13 cellular contexts compared by ENCODE assay signal in genomic region chr4:77078401-77078800, GRCh38. TPM values are rescaled to one million over a fixed set of nuclear protein-coding genes. Genes with fewer than 3 reads are reported as not detected.
A peak's percentile ranks its signal among the peaks of the same experiment; 100 is the strongest.
DNase-seq lines count a peak whose midpoint lies in the region; ATAC-seq, FAIRE-seq and TF ChIP-seq lines count a peak whose summit lies in the region.
"Had no signal": no experiment of that assay in that cellular context is flagged by ENCODE, and none has a peak within 500 bp of the region (broad histone marks: within the 10 kb centered on the region; RNA-seq: fewer than 3 reads in every experiment).

No MANE protein-coding gene starts in this region.

- H3K79me2 ChIP-seq in K562 (ENCODE audit: control insufficient read depth, insufficient read depth, low read length): peaks cover 30% of the 10 kb centered on the region

- TF ChIP-seq EP300 in A549 (IDR thresholded peaks at IDR 0.05): no peak
- TF ChIP-seq EP300 in Ishikawa (IDR thresholded peaks at IDR 0.05; ENCODE audit: borderline replicate concordance): no peak
- TF ChIP-seq EP300 in K562 (IDR thresholded peaks at IDR 0.05; ENCODE audit: low read length): no peak

- H3K9ac ChIP-seq in BLaER1 treated with 17β-estradiol and CSF1 and Interleukin-3, amounts not matched to agents 10 nM and 100 nM: no peak overlapping the region
- H3K9ac ChIP-seq in K562 (ENCODE audit: insufficient read depth in 1 of 2, low read depth in 2 of 2, low read length in 2 of 2): no peak overlapping the region
- H3K9ac ChIP-seq: GM23248 had no signal

- no TSS peak for BruUV-seq in K562 (replicated peaks; lab: Mats Ljungman, UMichigan)

- CTCF ChIA-PET in A549 (lab: Yijun Ruan, JAX) (interaction anchor here (0.6 to 0.7 kb wide), 3 partner anchors 17 to 275 kb away, joined by 3 read pairs; no protein-coding TSS in a partner anchor), K562 (lab: Yijun Ruan, JAX; ENCODE audit: low intra/inter-chr PET ratio) (no interaction called here)

- WGBS in A549 (ENCODE audit: missing lambda C conversion rate): 96% methylated on average over 2 of the region's 2 CpGs
- WGBS in K562 (ENCODE audit: insufficient coverage, low coverage, missing lambda C conversion rate): 100% methylated on average over 2 of the region's 2 CpGs

- TF ChIP-seq RAD21 in A549 (conservative IDR thresholded peaks at IDR 0.05 in 1 of 2, IDR thresholded peaks at IDR 0.05 in 1 of 2) (no peak), Ishikawa (IDR thresholded peaks at IDR 0.05; ENCODE audit: low read depth) (no peak), K562 (CRISPR knock-in tag; conservative IDR thresholded peaks at IDR 0.05 in 1 of 2, IDR thresholded peaks at IDR 0.05 in 1 of 2) (no peak)

- H3K36me3 ChIP-seq in BLaER1 treated with 17β-estradiol and CSF1 and Interleukin-3, amounts not matched to agents 10 nM and 100 nM: 0 out of 22 replicates have a peak, but pooled peaks cover 0 to 6% (median 0%) of the 10 kb centered on the region in 11 experiments
- H3K36me3 ChIP-seq in K562 (ENCODE audit: control insufficient read depth, insufficient read depth, low read length): no peaks in the 10 kb centered on the region
- no peaks in the 10 kb centered on the region for H3K36me3 ChIP-seq in uterus
- no peaks in the 10 kb centered on the region for H3K36me3 ChIP-seq in brain microvascular endothelial cell (replicated peaks)

- H3K9me3 ChIP-seq in A549: no peaks in the 10 kb centered on the region
- H3K9me3 ChIP-seq in BLaER1 treated with 17β-estradiol and CSF1 and Interleukin-3, amounts not matched to agents 10 nM and 100 nM (replicated peaks in 1 of 11): no peaks in the 10 kb centered on the region
- peaks cover 4% of the 10 kb centered on the region for H3K9me3 ChIP-seq in K562 (replicated peaks; ENCODE audit: control insufficient read depth, insufficient read depth, low read depth, low read length)
- H3K9me3 ChIP-seq in uterus: no peaks in the 10 kb centered on the region

- H3K27ac ChIP-seq in A549 (no peak overlapping the region), K562 (ENCODE audit: extremely low read depth, low read depth, low read length) (no peak overlapping the region), uterus (no peak overlapping the region), brain microvascular endothelial cell (no peak overlapping the region)
- H3K27ac ChIP-seq in BLaER1 treated with 17β-estradiol and CSF1 and Interleukin-3, amounts not matched to agents 10 nM and 100 nM: no peak overlapping the region
- H3K27ac ChIP-seq: GM23248 had no signal

- intact Hi-C loops in K562 (cut with micrococcal nuclease) (no loop called here), uterus (cut with DNase I; ENCODE audit: low total_unique reads) (no loop called here)

- H3K4me2 ChIP-seq in A549 (no peak overlapping the region), K562 (ENCODE audit: insufficient read depth, low read length) (no peak overlapping the region)
- H3K4me2 ChIP-seq in BLaER1 treated with 17β-estradiol and CSF1 and Interleukin-3, amounts not matched to agents 10 nM and 100 nM: peak overlapping the region in 10 of 11 experiments; percentile 1 to 92 (median 80); a peak in 8 of 22 replicates

- H3K27me3 ChIP-seq in BLaER1 treated with 17β-estradiol and CSF1 and Interleukin-3, amounts not matched to agents 10 nM and 100 nM: no peaks in the 10 kb centered on the region
- H3K27me3 ChIP-seq in K562 (ENCODE audit: control insufficient read depth in 2 of 2, insufficient read depth in 2 of 2, low read length in 2 of 2): no peaks in the 10 kb centered on the region
- H3K27me3 ChIP-seq in uterus: no peaks in the 10 kb centered on the region
- H3K27me3 ChIP-seq in brain microvascular endothelial cell (replicated peaks): no peaks in the 10 kb centered on the region

- no peak overlapping the region for H2AFZ ChIP-seq in K562 (ENCODE audit: low read depth, low read length)
- H2AFZ ChIP-seq: GM23248 had no signal

- H3K4me3 ChIP-seq in A549 (no peak overlapping the region), K562 (no peak overlapping the region), uterus (no peak overlapping the region), brain microvascular endothelial cell (ENCODE audit: low read depth, low read length) (no peak overlapping the region)
- no peak overlapping the region for H3K4me3 ChIP-seq in BLaER1 treated with 17β-estradiol and CSF1 and Interleukin-3, amounts not matched to agents 10 nM and 100 nM
- H3K4me3 ChIP-seq: GM12878, GM23248 had no signal

- DNase-seq in A549 (ENCODE audit: low read depth in 1 of 2, low spot score in 1 of 2) (no peak), K562 (ENCODE audit: extremely low read depth in 1 of 4, low spot score in 3 of 4) (no peak), uterus (no peak), brain microvascular endothelial cell (no peak)
- DNase-seq: DMS53, GM23248, H9, KBM-7 had no signal

- FAIRE-seq in A549 (lab: Jason Lieb, UNC) (no peak), K562 (lab: Jason Lieb, UNC) (no peak)
- FAIRE-seq: GM12878, GM18507 had no signal

- ATAC-seq in A549: no peak
- ATAC-seq in K562: no peak
- ATAC-seq in HG03039 (IDR thresholded peaks at IDR 0.05; ENCODE audit: unreplicated experiment): no peak
- ATAC-seq: GM12878 had no signal

- no peaks in the 10 kb centered on the region for H3K9me1 ChIP-seq in K562 (ENCODE audit: control insufficient read depth, insufficient read depth, low read length)

- H3K4me1 ChIP-seq in A549: peaks cover 10% of the 10 kb centered on the region; the same call in 2 of the 3 replicates
- peaks cover 30 to 46% (median 35%) of the 10 kb centered on the region in 10 experiments for H3K4me1 ChIP-seq in BLaER1 treated with 17β-estradiol and CSF1 and Interleukin-3, amounts not matched to agents 10 nM and 100 nM
- H3K4me1 ChIP-seq in K562 (replicated peaks in 1 of 2; ENCODE audit: control insufficient read depth in 2 of 2, insufficient read depth in 2 of 2, low read length in 2 of 2): no peaks in the 10 kb centered on the region; a peak in 1 of 5 replicates
- H3K4me1 ChIP-seq in uterus: peaks cover 0 to 5% of the 10 kb centered on the region in 2 donors

- POLR2A ChIA-PET in A549 (lab: Yijun Ruan, JAX) (no interaction called here), K562 (lab: Yijun Ruan, JAX) (no interaction called here)

- no peak for TF ChIP-seq CTCF in A549 (IDR thresholded peaks at IDR 0.05)
- no peak for TF ChIP-seq CTCF in K562 (IDR thresholded peaks at IDR 0.05 in 2 of 3, conservative IDR thresholded peaks at IDR 0.05 in 1 of 3; ENCODE audit: insufficient read depth in 2 of 3, low read depth in 1 of 3, low read length in 3 of 3)
- TF ChIP-seq CTCF in uterus (IDR thresholded peaks at IDR 0.05): no peak
- no peak for TF ChIP-seq CTCF in brain microvascular endothelial cell (IDR thresholded peaks at IDR 0.05; ENCODE audit: low read depth, low read length, missing control alignments)

- in situ Hi-C loops in K562 (cut with MboI): no loop called here
- in situ Hi-C loops in brain microvascular endothelial cell (cut with HindIII; ENCODE audit: low pct_ligation_motif_present, low sequenced_read_pairs): no loop called here

- TF ChIP-seq POLR2A in A549 (IDR thresholded peaks at IDR 0.05; ENCODE audit: low read length): no peak
- no peak for TF ChIP-seq POLR2A in K562 (conservative IDR thresholded peaks at IDR 0.05)
- TF ChIP-seq POLR2A in uterus (IDR thresholded peaks at IDR 0.05): no peak

- H4K20me1 ChIP-seq in BLaER1 treated with 17β-estradiol and CSF1 and Interleukin-3, amounts not matched to agents 10 nM and 100 nM: peaks cover 13 to 18% (median 17%) of the 10 kb centered on the region in 11 experiments
- H4K20me1 ChIP-seq in K562 (replicated peaks; ENCODE audit: control insufficient read depth, insufficient read depth, low read length): peaks cover 13% of the 10 kb centered on the region

TF ChIP-seq in A549, 52 proteins besides CTCF, POLR2A, EP300 and RAD21:
- peak; percentile 42 to 58; a peak in 3 of 4 replicates for TF ChIP-seq CEBPB (IDR thresholded peaks at IDR 0.05)
- TF ChIP-seq CBX2 (IDR thresholded peaks at IDR 0.05; ENCODE audit: borderline replicate concordance, low read depth): no peak

TF ChIP-seq in Ishikawa, 13 proteins besides CTCF, POLR2A, EP300 and RAD21:
- TF ChIP-seq CEBPB (IDR thresholded peaks at IDR 0.05) (peak; percentile 63), NFIC (IDR thresholded peaks at IDR 0.05) (no peak)

TF ChIP-seq in K562, 482 proteins besides CTCF, POLR2A, EP300 and RAD21 (continues in another document):
- TF ChIP-seq RBM15 (IDR thresholded peaks at IDR 0.05; ENCODE audit: insufficient read depth, low read length) (no peak), POLR3A (IDR thresholded peaks at IDR 0.05; ENCODE audit: borderline replicate concordance, extremely low read depth, insufficient read depth, insufficient read length) (no peak)

RNA-seq across cellular contexts. Expression of gene CCNI, which starts 2.6 kb away (rescaled TPM):
- 116 and 117 TPM in 2 replicates for polyA plus RNA-seq in A549 (2011; rRNA removed)
- polyA plus RNA-seq in A549 (2012; cell fraction: cytosol; rRNA removed): 28.0 and 37.5 TPM in 2 replicates
- polyA plus RNA-seq in A549 (2012; cell fraction: nucleus; rRNA removed): 8.4 and 10.6 TPM in 2 replicates
- polyA plus RNA-seq in A549 (2017; fragmentation: RNase III; extraction: RNeasy Plus Mini Kit Qiagen cat#74134 plus additional on column Dnase treatment): 68.8 to 79.0 TPM (median 73.8 TPM) in 3 replicates
- 315 and 353 TPM in 2 replicates for polyA minus RNA-seq in A549 (2011; rRNA and poly(A)+ RNA removed)
- 61.5 and 108 TPM in 2 replicates for total RNA-seq in K562 (2011; cell fraction: chromatin; rRNA removed; ENCODE audit: low replicate concordance)
- total RNA-seq in K562 (2011; cell fraction: nucleolus; rRNA removed): 59.0 and 66.8 TPM in 2 replicates
- total RNA-seq in K562 (2011; cell fraction: nucleoplasm; rRNA removed): 81.6 and 117 TPM in 2 replicates
- total RNA-seq in K562 (2014; rRNA removed): 49.8 and 63.9 TPM in 2 replicates
- total RNA-seq in K562 (2014; rRNA removed; fragmentation: Illumina TruSeq; extraction: Trizol): 103 and 111 TPM in 2 replicates
- total RNA-seq in K562 (2015; rRNA removed; fragmentation: Illumina TruSeq; extraction: Trizol): 96.4 and 98.5 TPM in 2 replicates
- total RNA-seq in K562 (2021): 150 and 158 TPM in 2 replicates
- polyA plus RNA-seq in K562 (2011; rRNA removed): 131 and 145 TPM in 2 replicates
- polyA plus RNA-seq in K562 (2011; cell fraction: cytosol; rRNA removed): 69.6 and 115 TPM in 2 replicates
- polyA plus RNA-seq in K562 (2011; cell fraction: nucleus; rRNA removed): 40.9 and 50.4 TPM in 2 replicates
- polyA plus RNA-seq in K562 (2012): 173 and 178 TPM in 2 replicates
- 155 and 159 TPM in 2 replicates for polyA plus RNA-seq in K562 (2014; fragmentation: Illumina TruSeq; extraction: Trizol)
- 10 to 100 TPM; 43.3 to 60.2 TPM for polyA plus RNA-seq in K562 (2014; fragmentation: Nextera tagmentation; extraction: Ambion mirVana)
- 56.9 and 59.3 TPM in 2 replicates for polyA plus RNA-seq in K562 (2014; rRNA removed)
- polyA minus RNA-seq in K562 (2011; rRNA and poly(A)+ RNA removed): 398 and 462 TPM in 2 replicates
- 192 and 200 TPM in 2 replicates for polyA minus RNA-seq in K562 (2011; cell fraction: cytosol; rRNA and poly(A)+ RNA removed)
- 31.0 and 74.8 TPM in 2 replicates for polyA minus RNA-seq in K562 (2011; cell fraction: nucleus; rRNA and poly(A)+ RNA removed)
- total RNA-seq in uterus: 100 to 1,000 TPM; 137 to 471 (median 239) TPM

Comparison
In these comparisons a context has a peak if more than half of its experiments do, and no peak if none do; other contexts are left out.
1. H3K4me2 ChIP-seq: peak in BLaER1 treated with 17β-estradiol and CSF1 and Interleukin-3, amounts not matched to agents 10 nM and 100 nM (10 of 11); none in A549 (single experiment) and K562 (single experiment).
2. Of the 35 proteins assayed by ChIP-seq in both K562 and A549: peak only in K562: none; only in A549: none; in both: CEBPB; in neither: 34.